Comparison of ENCODE assay signal across 1 cellular context in the genomic region with DNA sequence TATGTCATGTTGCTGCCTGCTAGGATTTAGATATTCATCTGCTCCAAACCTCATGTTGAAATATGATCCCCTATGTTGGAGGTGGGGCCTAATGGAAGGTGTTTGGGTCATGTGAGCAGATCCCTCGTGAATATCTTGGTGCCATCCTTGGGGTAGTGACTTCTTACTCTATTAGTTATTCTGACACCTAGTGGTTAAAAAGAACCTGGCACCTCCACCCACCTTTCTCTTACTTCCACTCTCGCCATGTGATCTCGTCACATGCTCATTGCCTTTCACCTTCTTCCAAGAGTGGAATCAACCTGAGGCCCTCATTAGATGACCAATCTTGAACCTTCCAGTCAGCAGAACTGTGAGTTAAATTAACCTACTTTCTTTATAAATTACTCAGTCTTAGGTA.
TF ChIP-seq lines count a peak whose summit lies in the region.

No MANE protein-coding gene starts in this region.

TF ChIP-seq in GM23338, 12 proteins besides CTCF, POLR2A, EP300 and RAD21 (continued from another document):
- TF ChIP-seq, protein P1, sequence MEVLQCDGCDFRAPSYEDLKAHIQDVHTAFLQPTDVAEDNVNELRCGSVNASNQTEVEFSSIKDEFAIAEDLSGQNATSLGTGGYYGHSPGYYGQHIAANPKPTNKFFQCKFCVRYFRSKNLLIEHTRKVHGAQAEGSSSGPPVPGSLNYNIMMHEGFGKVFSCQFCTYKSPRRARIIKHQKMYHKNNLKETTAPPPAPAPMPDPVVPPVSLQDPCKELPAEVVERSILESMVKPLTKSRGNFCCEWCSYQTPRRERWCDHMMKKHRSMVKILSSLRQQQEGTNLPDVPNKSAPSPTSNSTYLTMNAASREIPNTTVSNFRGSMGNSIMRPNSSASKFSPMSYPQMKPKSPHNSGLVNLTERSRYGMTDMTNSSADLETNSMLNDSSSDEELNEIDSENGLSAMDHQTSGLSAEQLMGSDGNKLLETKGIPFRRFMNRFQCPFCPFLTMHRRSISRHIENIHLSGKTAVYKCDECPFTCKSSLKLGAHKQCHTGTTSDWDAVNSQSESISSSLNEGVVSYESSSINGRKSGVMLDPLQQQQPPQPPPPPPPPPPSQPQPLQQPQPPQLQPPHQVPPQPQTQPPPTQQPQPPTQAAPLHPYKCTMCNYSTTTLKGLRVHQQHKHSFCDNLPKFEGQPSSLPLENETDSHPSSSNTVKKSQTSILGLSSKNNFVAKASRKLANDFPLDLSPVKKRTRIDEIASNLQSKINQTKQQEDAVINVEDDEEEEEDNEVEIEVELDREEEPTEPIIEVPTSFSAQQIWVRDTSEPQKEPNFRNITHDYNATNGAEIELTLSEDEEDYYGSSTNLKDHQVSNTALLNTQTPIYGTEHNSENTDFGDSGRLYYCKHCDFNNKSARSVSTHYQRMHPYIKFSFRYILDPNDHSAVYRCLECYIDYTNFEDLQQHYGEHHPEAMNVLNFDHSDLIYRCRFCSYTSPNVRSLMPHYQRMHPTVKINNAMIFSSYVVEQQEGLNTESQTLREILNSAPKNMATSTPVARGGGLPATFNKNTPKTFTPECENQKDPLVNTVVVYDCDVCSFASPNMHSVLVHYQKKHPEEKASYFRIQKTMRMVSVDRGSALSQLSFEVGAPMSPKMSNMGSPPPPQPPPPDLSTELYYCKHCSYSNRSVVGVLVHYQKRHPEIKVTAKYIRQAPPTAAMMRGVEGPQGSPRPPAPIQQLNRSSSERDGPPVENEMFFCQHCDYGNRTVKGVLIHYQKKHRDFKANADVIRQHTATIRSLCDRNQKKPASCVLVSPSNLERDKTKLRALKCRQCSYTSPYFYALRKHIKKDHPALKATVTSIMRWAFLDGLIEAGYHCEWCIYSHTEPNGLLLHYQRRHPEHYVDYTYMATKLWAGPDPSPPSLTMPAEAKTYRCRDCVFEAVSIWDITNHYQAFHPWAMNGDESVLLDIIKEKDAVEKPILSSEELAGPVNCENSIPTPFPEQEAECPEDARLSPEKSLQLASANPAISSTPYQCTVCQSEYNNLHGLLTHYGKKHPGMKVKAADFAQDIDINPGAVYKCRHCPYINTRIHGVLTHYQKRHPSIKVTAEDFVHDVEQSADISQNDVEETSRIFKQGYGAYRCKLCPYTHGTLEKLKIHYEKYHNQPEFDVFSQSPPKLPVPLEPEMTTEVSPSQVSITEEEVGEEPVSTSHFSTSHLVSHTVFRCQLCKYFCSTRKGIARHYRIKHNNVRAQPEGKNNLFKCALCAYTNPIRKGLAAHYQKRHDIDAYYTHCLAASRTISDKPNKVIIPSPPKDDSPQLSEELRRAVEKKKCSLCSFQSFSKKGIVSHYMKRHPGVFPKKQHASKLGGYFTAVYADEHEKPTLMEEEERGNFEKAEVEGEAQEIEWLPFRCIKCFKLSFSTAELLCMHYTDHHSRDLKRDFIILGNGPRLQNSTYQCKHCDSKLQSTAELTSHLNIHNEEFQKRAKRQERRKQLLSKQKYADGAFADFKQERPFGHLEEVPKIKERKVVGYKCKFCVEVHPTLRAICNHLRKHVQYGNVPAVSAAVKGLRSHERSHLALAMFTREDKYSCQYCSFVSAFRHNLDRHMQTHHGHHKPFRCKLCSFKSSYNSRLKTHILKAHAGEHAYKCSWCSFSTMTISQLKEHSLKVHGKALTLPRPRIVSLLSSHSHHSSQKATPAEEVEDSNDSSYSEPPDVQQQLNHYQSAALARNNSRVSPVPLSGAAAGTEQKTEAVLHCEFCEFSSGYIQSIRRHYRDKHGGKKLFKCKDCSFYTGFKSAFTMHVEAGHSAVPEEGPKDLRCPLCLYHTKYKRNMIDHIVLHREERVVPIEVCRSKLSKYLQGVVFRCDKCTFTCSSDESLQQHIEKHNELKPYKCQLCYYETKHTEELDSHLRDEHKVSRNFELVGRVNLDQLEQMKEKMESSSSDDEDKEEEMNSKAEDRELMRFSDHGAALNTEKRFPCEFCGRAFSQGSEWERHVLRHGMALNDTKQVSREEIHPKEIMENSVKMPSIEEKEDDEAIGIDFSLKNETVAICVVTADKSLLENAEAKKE (CRISPR knock-in tag; IDR thresholded peaks at IDR 0.05): no peak
